In the genomic region with DNA sequence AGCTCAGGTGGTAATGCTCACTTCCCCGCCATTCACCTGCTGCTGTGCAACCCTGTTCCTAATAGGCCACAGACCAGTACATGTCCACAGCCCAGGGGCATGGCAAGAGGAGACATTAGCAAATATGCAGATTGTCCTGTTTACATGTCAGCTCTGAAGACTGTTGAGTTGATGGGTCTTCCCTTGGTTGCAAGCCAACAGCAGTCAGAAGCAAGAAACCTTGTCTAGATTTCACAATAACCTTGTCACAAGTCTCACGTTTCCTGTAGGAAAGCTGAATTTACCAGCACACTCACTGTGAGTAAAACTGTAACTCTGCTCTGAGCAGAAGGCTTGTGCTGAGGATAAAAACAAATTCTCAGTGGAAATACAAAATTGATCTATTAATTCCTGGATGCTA, we compare ENCODE assay signal across 15 cellular contexts.
DNase-seq lines count a peak whose midpoint lies in the region; ATAC-seq and TF ChIP-seq lines count a peak whose summit lies in the region.
"Had no signal": no experiment of that assay in that cellular context is flagged by ENCODE, and none has a peak within 500 bp of the region (broad histone marks: within the 10 kb centered on the region; RNA-seq: fewer than 3 reads in every experiment).

No MANE protein-coding gene starts in this region.

- TF ChIP-seq CTCF in fibroblast of pulmonary artery (IDR thresholded peaks at IDR 0.05; ENCODE audit: low read length, missing control alignments): no peak

- peak overlapping the region in 7 of 11 experiments; percentile 12 to 56 (median 29); a peak in 9 of 22 replicates for H3K9ac ChIP-seq in BLaER1 treated with 17β-estradiol and CSF1 and Interleukin-3, amounts not matched to agents 10 nM and 100 nM
- H3K9ac ChIP-seq: SK-N-SH had no signal

- peak overlapping the region in 10 of 11 experiments; percentile 24 to 93 (median 65); a peak in 19 of 22 replicates for H3K27ac ChIP-seq in BLaER1 treated with 17β-estradiol and CSF1 and Interleukin-3, amounts not matched to agents 10 nM and 100 nM
- H3K27ac ChIP-seq: WERI-Rb-1 had no signal

- peaks cover 4 to 29% (median 9%) of the 10 kb centered on the region in 11 experiments; a peak in 17 of 22 replicates for H3K9me3 ChIP-seq in BLaER1 treated with 17β-estradiol and CSF1 and Interleukin-3, amounts not matched to agents 10 nM and 100 nM (replicated peaks in 1 of 11)
- H3K9me3 ChIP-seq: SK-N-SH had no signal

- DNase-seq in SIG-M5 (lab: John Stamatoyannopoulos, UW) (peak; percentile 75), fibroblast of pulmonary artery (ENCODE audit: low read depth) (peak; percentile 48), DMS153 (lab: John Stamatoyannopoulos, UW) (no peak), OCI-M2 (lab: John Stamatoyannopoulos, UW; ENCODE audit: unreplicated experiment) (no peak)
- no peak for DNase-seq in activated CD4-positive, CD25-positive, alpha-beta regulatory T cell (lab: John Stamatoyannopoulos, UW)
- DNase-seq in stimulated activated naive CD8-positive, alpha-beta T cell treated with anti-CD3 and anti-CD28 coated beads, Interleukin-15, Interleukin-2, amounts not matched to agents 100 U/mL and 50 U/mL, for 24 hours: no peak
- DNase-seq: glutamatergic neuron; MM.1S; NCI-H2171; occipital lobe; SK-N-SH; stimulated activated naive CD4-positive, alpha-beta T cell treated with Interleukin-2 at 50 U/mL for 16 hours; WERI-Rb-1 had no signal

- peak; percentile 32 for ATAC-seq in HG03520 (IDR thresholded peaks at IDR 0.05; ENCODE audit: unreplicated experiment)
- ATAC-seq in stimulated activated naive CD8-positive, alpha-beta T cell treated with anti-CD3 and anti-CD28 coated beads, Interleukin-15, Interleukin-2, amounts not matched to agents 100 U/mL and 50 U/mL, for 24 hours: no peak

- peaks cover 14 to 62% (median 47%) of the 10 kb centered on the region in 10 experiments for H3K4me1 ChIP-seq in BLaER1 treated with 17β-estradiol and CSF1 and Interleukin-3, amounts not matched to agents 10 nM and 100 nM

- no peaks in the 10 kb centered on the region for H3K36me3 ChIP-seq in BLaER1 treated with 17β-estradiol and CSF1 and Interleukin-3, amounts not matched to agents 10 nM and 100 nM
- H3K36me3 ChIP-seq: WERI-Rb-1 had no signal

- H3K4me2 ChIP-seq in BLaER1 treated with 17β-estradiol and CSF1 and Interleukin-3, amounts not matched to agents 10 nM and 100 nM: peak overlapping the region in 10 of 11 experiments; percentile 33 to 65 (median 53); a peak in 18 of 22 replicates
- H3K4me2 ChIP-seq: SK-N-SH had no signal

- no peaks in the 10 kb centered on the region for H4K20me1 ChIP-seq in BLaER1 treated with 17β-estradiol and CSF1 and Interleukin-3, amounts not matched to agents 10 nM and 100 nM

- H3K27me3 ChIP-seq in BLaER1 treated with 17β-estradiol and CSF1 and Interleukin-3, amounts not matched to agents 10 nM and 100 nM: no peaks in the 10 kb centered on the region; a peak in 1 of 22 replicates

- peak overlapping the region in 1 of 10 experiments; percentile 4; a peak in 1 of 20 replicates for H3K4me3 ChIP-seq in BLaER1 treated with 17β-estradiol and CSF1 and Interleukin-3, amounts not matched to agents 10 nM and 100 nM
- no peak overlapping the region for H3K4me3 ChIP-seq in fibroblast of pulmonary artery (replicated peaks; ENCODE audit: low read depth, low read length)

Comparison
In these comparisons a context has a peak if more than half of its experiments do, and no peak if none do; other contexts are left out.
1. DNase-seq: peak in SIG-M5 (single experiment) and fibroblast of pulmonary artery (single experiment); none in DMS153 (single experiment), activated CD4-positive, CD25-positive, alpha-beta regulatory T cell (0 of 4), OCI-M2 (single experiment) and stimulated activated naive CD8-positive, alpha-beta T cell treated with anti-CD3 and anti-CD28 coated beads, Interleukin-15, Interleukin-2, amounts not matched to agents 100 U/mL and 50 U/mL, for 24 hours (single experiment).